Comparison of ENCODE assay signal across 11 cellular contexts in genomic region chr2:100367163-100367562, GRCh38. TPM values are rescaled to one million over a fixed set of nuclear protein-coding genes. Genes with fewer than 3 reads are reported as not detected.
"Had no signal": no experiment of that assay in that cellular context is flagged by ENCODE, and none has a peak within 500 bp of the region (broad histone marks: within the 10 kb centered on the region; RNA-seq: fewer than 3 reads in every experiment).

No MANE protein-coding gene starts in this region.

- ATAC-seq: effector memory CD8-positive, alpha-beta T cell; heart left ventricle; T-helper 17 cell had no signal

- H3K4me1 ChIP-seq: spleen had no signal

- H3K27ac ChIP-seq: heart left ventricle, sigmoid colon, spleen had no signal

- DNase-seq: activated B cell treated with CpG ODN at 0.5 μM for 24 hours; activated CD4-positive, alpha-beta T cell treated with anti-CD3 and anti-CD28 coated beads, Interleukin-2, amount 10 ng/mL, durations not matched to agents 24 days and 14 days; activated CD8-positive, alpha-beta memory T cell treated with anti-CD3 and anti-CD28 coated beads for 24 hours; activated gamma-delta T cell treated with Interleukin-2 at 50 U/mL for 16 hours; activated naive CD8-positive, alpha-beta T cell treated with anti-CD3 and anti-CD28 coated beads for 36 hours; effector memory CD8-positive, alpha-beta T cell; heart left ventricle; nephron progenitor cell; sigmoid colon; spleen; T-helper 17 cell had no signal

- H3K36me3 ChIP-seq: heart left ventricle, sigmoid colon, spleen had no signal

- H3K4me3 ChIP-seq: heart left ventricle, sigmoid colon, spleen had no signal

- H3K27me3 ChIP-seq: heart left ventricle, sigmoid colon, spleen had no signal

RNA-seq across cellular contexts. Expression of gene LONRF2, which starts 44.9 kb away (rescaled TPM):
- total RNA-seq: activated naive CD8-positive, alpha-beta T cell treated with anti-CD3 and anti-CD28 coated beads for 36 hours had no signal
